In genomic region chr6:167373042-167373661, GRCh38 we compare ENCODE assay signal across 11 cellular contexts. TPM values are rescaled to one million over a fixed set of nuclear protein-coding genes. Genes with fewer than 3 reads are reported as not detected.
"Had no signal": no experiment of that assay in that cellular context is flagged by ENCODE, and none has a peak within 500 bp of the region (broad histone marks: within the 10 kb centered on the region; RNA-seq: fewer than 3 reads in every experiment).

No MANE protein-coding gene starts in this region.

RNA-seq across cellular contexts. Expression of gene TTLL2, which starts 48.3 kb away (rescaled TPM):
- total RNA-seq: activated B cell treated with CpG ODN at 0.5 μM for 24 hours; activated CD4-positive, alpha-beta memory T cell treated with anti-CD3 and anti-CD28 coated beads, Interleukin-2, amount 10 ng/mL, durations not matched to agents 7 days and 5 days; activated CD4-positive, alpha-beta T cell treated with anti-CD3 and anti-CD28 coated beads, Interleukin-2, amount 10 ng/mL, durations not matched to agents 7 days and 5 days; activated CD8-positive, alpha-beta memory T cell treated with anti-CD3 and anti-CD28 coated beads, Interleukin-2, amount 10 ng/mL, durations not matched to agents 7 days and 5 days; activated CD8-positive, alpha-beta T cell treated with anti-CD3 and anti-CD28 coated beads, Interleukin-2, amount 10 ng/mL, durations not matched to agents 7 days and 5 days; activated naive CD8-positive, alpha-beta T cell treated with anti-CD3 and anti-CD28 coated beads, Interleukin-2, amount 10 ng/mL, durations not matched to agents 7 days and 5 days; activated T-helper 2 cell treated with anti-CD3 and anti-CD28 coated beads, Interferon-gamma antibody, Interleukin-2, Interleukin-4, amounts not matched to agents 10 μg/mL and 5 μg/mL and 100 μg/mL, durations not matched to agents 14 hours and 24 hours and 36 hours; ascending aorta; bronchial epithelial cell; cardiac muscle cell had no signal
- polyA plus RNA-seq: adipose tissue, cardiac muscle cell had no signal
